16 cellular contexts compared by ENCODE assay signal in the genomic region with DNA sequence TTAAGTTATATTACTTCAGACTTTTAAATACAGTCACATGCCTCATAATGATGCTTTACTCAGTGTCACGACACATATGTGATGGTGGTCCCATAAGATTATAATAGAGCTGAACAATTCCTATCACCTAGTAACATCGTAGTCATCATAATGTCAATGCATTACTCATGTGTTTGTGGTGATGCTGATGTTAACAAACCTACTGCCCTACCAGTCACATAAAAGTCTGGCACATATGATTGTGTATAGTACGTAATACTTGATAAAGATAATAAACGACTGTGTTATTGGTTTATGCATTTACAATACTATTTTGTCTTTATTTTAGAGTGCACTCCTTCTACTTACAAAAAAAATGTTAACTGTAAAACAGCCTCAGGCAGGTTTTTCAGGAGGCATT.
A peak's percentile ranks its signal among the peaks of the same experiment; 100 is the strongest.
DNase-seq lines count a peak whose midpoint lies in the region; ATAC-seq, FAIRE-seq and TF ChIP-seq lines count a peak whose summit lies in the region.
"Had no signal": no experiment of that assay in that cellular context is flagged by ENCODE, and none has a peak within 500 bp of the region (broad histone marks: within the 10 kb centered on the region; RNA-seq: fewer than 3 reads in every experiment).

No MANE protein-coding gene starts in this region.

- DNase-seq in AG09309 (ENCODE audit: low read depth) (peak; percentile 79), H54 (ENCODE audit: insufficient read length, low spot score) (no peak), astrocyte (ENCODE audit: low read depth) (peak; percentile 60), immature natural killer cell (peak in 1 of 3 donors; percentile 33), dedifferentiated amniotic fluid mesenchymal stem cell (ENCODE audit: extremely low spot score) (no peak), NCI-H510A (lab: John Stamatoyannopoulos, UW) (no peak)
- DNase-seq: activated CD4-positive, alpha-beta memory T cell treated with anti-CD3 and anti-CD28 coated beads, Interleukin-2, amount 10 ng/mL, durations not matched to agents 7 days and 5 days; activated naive CD4-positive, alpha-beta T cell treated with Interleukin-2 at 50 U/mL for 16 hours; C1 segment of cervical spinal cord; H9; NCI-H1105; Peyer's patch; stomach had no signal

- H3K4me1 ChIP-seq in astrocyte (ENCODE audit: insufficient read depth, low read length), result peaks cover 11% of the 10 kb centered on the region

- no peak overlapping the region for H3K4me2 ChIP-seq in astrocyte (ENCODE audit: low read length)

- ATAC-seq in HG02588 (IDR thresholded peaks at IDR 0.05; ENCODE audit: unreplicated experiment) (no peak), GM21723 (IDR thresholded peaks at IDR 0.05; ENCODE audit: unreplicated experiment) (no peak)

- TF ChIP-seq POLR2A in H54 (IDR thresholded peaks at IDR 0.05; ENCODE audit: low read depth, low read length), result no peak

- H3K27ac ChIP-seq in astrocyte (ENCODE audit: low read depth, low read length), result peak overlapping the region; percentile 16
- H3K27ac ChIP-seq: Peyer's patch, stomach had no signal

- H3K27me3 Mint-ChIP-seq in astrocyte (ENCODE audit: low read depth, unreplicated experiment) (no peaks in the 10 kb centered on the region), immature natural killer cell (ENCODE audit: low read depth in 3 of 3) (no peaks in the 10 kb centered on the region)

- H3K9ac ChIP-seq in astrocyte (ENCODE audit: low read length), result no peak overlapping the region

- H3K4me3 ChIP-seq in AG09309 (ENCODE audit: control insufficient read depth, low read depth, low read length) (no peak overlapping the region), astrocyte (ENCODE audit: insufficient read depth, low read depth, low read length) (no peak overlapping the region)
- H3K4me3 ChIP-seq: Peyer's patch, stomach had no signal

- no peaks in the 10 kb centered on the region for H3K79me2 ChIP-seq in astrocyte (ENCODE audit: insufficient read depth, low read length)

- no peak for TF ChIP-seq CTCF in AG09309 (IDR thresholded peaks at IDR 0.05; ENCODE audit: control insufficient read depth, insufficient read depth, low read depth, low read length, missing control alignments)
- TF ChIP-seq CTCF in astrocyte (IDR thresholded peaks at IDR 0.05; ENCODE audit: insufficient read depth, low read depth, low read length), result no peak

- no peaks in the 10 kb centered on the region for H4K20me1 ChIP-seq in astrocyte (ENCODE audit: insufficient read depth, low read length)

- H3K4me3 Mint-ChIP-seq in astrocyte (ENCODE audit: unreplicated experiment) (no peak overlapping the region), immature natural killer cell (peak overlapping the region in 1 of 5 donors; percentile 37)
- H3K4me3 Mint-ChIP-seq: activated CD4-positive, alpha-beta memory T cell treated with anti-CD3 and anti-CD28 coated beads, Interleukin-2, amount 10 ng/mL, durations not matched to agents 7 days and 5 days; H9 had no signal

- H3K4me1 Mint-ChIP-seq in astrocyte (ENCODE audit: low read depth, unreplicated experiment) (peaks cover 10% of the 10 kb centered on the region), immature natural killer cell (peaks cover 68 to 76% of the 10 kb centered on the region in 2 donors)

- H3K27me3 ChIP-seq in astrocyte (ENCODE audit: insufficient read depth, low read length), result no peaks in the 10 kb centered on the region
- H3K27me3 ChIP-seq: Peyer's patch, stomach had no signal

- H3K36me3 Mint-ChIP-seq in astrocyte (ENCODE audit: low read depth, unreplicated experiment), result peaks cover 3% of the 10 kb centered on the region
- H3K36me3 Mint-ChIP-seq in immature natural killer cell, result no peaks in the 10 kb centered on the region

- no peak overlapping the region for H2AFZ ChIP-seq in astrocyte (ENCODE audit: low read depth, low read length)

- H3K36me3 ChIP-seq in astrocyte (ENCODE audit: insufficient read depth, low read length), result no peaks in the 10 kb centered on the region
- H3K36me3 ChIP-seq: Peyer's patch, stomach had no signal

- FAIRE-seq in H54 (lab: Jason Lieb, UNC), result peak; percentile 74
- FAIRE-seq in astrocyte (lab: Jason Lieb, UNC), result no peak
- FAIRE-seq: GM18507 had no signal

- H3K27ac Mint-ChIP-seq in astrocyte (ENCODE audit: unreplicated experiment) (no peak overlapping the region), immature natural killer cell (peak overlapping the region; percentile 73 to 95 (median 89))
- H3K27ac Mint-ChIP-seq: activated CD4-positive, alpha-beta memory T cell treated with anti-CD3 and anti-CD28 coated beads, Interleukin-2, amount 10 ng/mL, durations not matched to agents 7 days and 5 days; H9 had no signal

- no peaks in the 10 kb centered on the region for H3K9me3 ChIP-seq in astrocyte (ENCODE audit: insufficient read depth, low read depth, low read length)
- H3K9me3 ChIP-seq: Peyer's patch, stomach had no signal

- no peaks in the 10 kb centered on the region for H3K9me3 Mint-ChIP-seq in astrocyte (ENCODE audit: unreplicated experiment)
- H3K9me3 Mint-ChIP-seq in immature natural killer cell, result no peaks in the 10 kb centered on the region
- H3K9me3 Mint-ChIP-seq: activated CD4-positive, alpha-beta memory T cell treated with anti-CD3 and anti-CD28 coated beads, Interleukin-2, amount 10 ng/mL, durations not matched to agents 7 days and 5 days; H9 had no signal

Comparison
In these comparisons a context has a peak if more than half of its experiments do, and no peak if none do; other contexts are left out.
1. DNase-seq: peak in AG09309 (single experiment) and astrocyte (single experiment); none in H54 (single experiment), dedifferentiated amniotic fluid mesenchymal stem cell (single experiment) and NCI-H510A (single experiment).